30 cellular contexts compared by ENCODE assay signal in genomic region chr6:54810182-54810581, GRCh38. TPM values are rescaled to one million over a fixed set of nuclear protein-coding genes. Genes with fewer than 3 reads are reported as not detected.
"Had no signal": no experiment of that assay in that cellular context is flagged by ENCODE, and none has a peak within 500 bp of the region (broad histone marks: within the 10 kb centered on the region; RNA-seq: fewer than 3 reads in every experiment).

No MANE protein-coding gene starts in this region.

- H3K36me3 ChIP-seq: brain microvascular endothelial cell, cardiac muscle cell, MG63, SJCRH30 had no signal

- H3K27ac ChIP-seq: brain microvascular endothelial cell, cardiac muscle cell, KMS-11, RWPE1, SJCRH30 had no signal

- DNase-seq: activated B cell treated with CpG ODN at 0.5 μM for 24 hours; activated CD4-positive, alpha-beta T cell treated with anti-CD3 and anti-CD28 coated beads for 1 hour; activated CD4-positive, alpha-beta T cell treated with anti-CD3 and anti-CD28 coated beads, Interleukin-2, amount 10 ng/mL, durations not matched to agents 24 days and 14 days; activated CD4-positive, alpha-beta T cell treated with anti-CD3 and anti-CD28 coated beads, Interleukin-2, amount 50 U/mL, for 48 hours; activated CD8-positive, alpha-beta memory T cell treated with anti-CD3 and anti-CD28 coated beads, Interleukin-2, amount 10 ng/mL, durations not matched to agents 7 days and 5 days; activated effector memory CD4-positive, alpha-beta T cell treated with Interleukin-2 at 50 U/mL for 16 hours; activated naive CD4-positive, alpha-beta T cell; activated T-cell treated with anti-CD3 and anti-CD28 coated beads, Interleukin-2, amount 50 U/mL, for 24 hours; brain microvascular endothelial cell; MG63; NCI-H1048; NCI-H146; NCI-H187 treated with DMSO at 0.1 percent for 48 hours; NCI-H2171; NCI-H2227 treated with DMSO at 0.1 percent for 48 hours; NCI-H526; NCI-H774; OCI-M1; Right ventricle myocardium superior; SJCRH30; SK-N-SH; SW 1271; T-helper 9 cell had no signal

- ATAC-seq: activated CD8-positive, alpha-beta memory T cell treated with anti-CD3 and anti-CD28 coated beads, Interleukin-2, amount 10 ng/mL, durations not matched to agents 7 days and 5 days; Panc1 had no signal

- FAIRE-seq: TTC549 had no signal

- H3K9me3 ChIP-seq: MG63, SJCRH30, SK-N-SH had no signal

- H3K9ac ChIP-seq: KMS-11, SK-N-SH had no signal

- H3K4me2 ChIP-seq: KMS-11, SK-N-SH had no signal

- H3K27me3 ChIP-seq: brain microvascular endothelial cell, cardiac muscle cell, MG63, SJCRH30 had no signal

- H3K4me3 ChIP-seq: cardiac muscle cell, MG63, SJCRH30 had no signal

RNA-seq across cellular contexts. Expression of gene FAM83B, which starts 36.4 kb away (rescaled TPM):
- total RNA-seq: activated B cell treated with CpG ODN at 0.5 μM for 24 hours; activated CD4-positive, alpha-beta T cell treated with anti-CD3 and anti-CD28 coated beads, Interleukin-2, amount 10 ng/mL, durations not matched to agents 24 days and 14 days; activated CD8-positive, alpha-beta memory T cell treated with anti-CD3 and anti-CD28 coated beads, Interleukin-2, amount 10 ng/mL, durations not matched to agents 7 days and 5 days; activated T-helper 1 cell treated with anti-CD3 and anti-CD28 coated beads, Interleukin-12 subunit alpha, Interleukin-12 subunit beta, Interleukin-2, Interleukin-4 antibody, amounts not matched to agents 30 ng/mL and 10 ng/mL and 1 ng/mL, durations not matched to agents 14 hours and 24 hours and 36 hours had no signal
- polyA plus RNA-seq: cardiac muscle cell, IgD-negative memory B cell, SK-N-SH had no signal
